In the genomic region with DNA sequence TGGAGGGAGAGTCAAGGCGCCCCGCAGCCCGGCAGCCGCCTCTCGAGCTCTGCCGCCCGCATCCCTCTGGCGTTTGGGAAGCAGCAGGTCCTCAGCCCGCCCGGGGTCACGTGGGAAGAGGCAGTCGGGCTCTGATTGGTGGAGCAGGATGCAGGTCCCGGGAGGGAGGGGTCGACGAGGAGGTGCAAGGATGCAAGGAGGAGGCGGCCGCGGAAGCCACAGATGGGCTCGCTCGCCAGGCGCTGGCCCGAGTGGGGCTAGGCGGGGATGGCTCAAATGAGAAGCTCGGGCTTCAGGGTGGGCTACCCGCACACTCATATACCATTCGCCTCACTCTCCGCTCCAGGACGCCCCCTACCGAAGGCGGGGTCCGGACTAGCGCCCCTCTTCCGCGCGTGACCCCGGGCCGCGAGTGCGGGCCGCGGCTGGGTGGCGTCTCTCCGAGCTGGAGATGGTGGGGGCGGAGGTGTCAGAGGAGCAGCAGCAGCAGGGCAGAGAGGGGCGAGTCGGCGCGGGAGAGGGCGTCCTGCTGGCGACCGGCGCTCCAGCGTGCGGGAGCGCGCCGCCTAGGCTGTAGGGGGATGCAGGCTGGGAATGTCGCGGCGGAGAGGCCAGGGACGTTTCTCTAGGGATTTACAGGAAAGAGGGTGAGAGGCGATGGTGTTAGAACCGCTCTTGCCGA, we compare ENCODE assay signal across 8 cellular contexts. TPM values are rescaled to one million over a fixed set of nuclear protein-coding genes. Genes with fewer than 3 reads are reported as not detected.
DNase-seq lines count a peak whose midpoint lies in the region; FAIRE-seq and TF ChIP-seq lines count a peak whose summit lies in the region.

A gene with protein sequence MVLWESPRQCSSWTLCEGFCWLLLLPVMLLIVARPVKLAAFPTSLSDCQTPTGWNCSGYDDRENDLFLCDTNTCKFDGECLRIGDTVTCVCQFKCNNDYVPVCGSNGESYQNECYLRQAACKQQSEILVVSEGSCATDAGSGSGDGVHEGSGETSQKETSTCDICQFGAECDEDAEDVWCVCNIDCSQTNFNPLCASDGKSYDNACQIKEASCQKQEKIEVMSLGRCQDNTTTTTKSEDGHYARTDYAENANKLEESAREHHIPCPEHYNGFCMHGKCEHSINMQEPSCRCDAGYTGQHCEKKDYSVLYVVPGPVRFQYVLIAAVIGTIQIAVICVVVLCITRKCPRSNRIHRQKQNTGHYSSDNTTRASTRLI (minus strand): TSS at position 68 of the 682 bp plus-strand sequence. CDS start 409 bp downstream, outside the sequence.

- no peak within 1 kb of the TSS for H3K14ac ChIP-seq in H9 (ENCODE audit: insufficient read depth, low read length)

- H3K23me2 ChIP-seq in H9 (ENCODE audit: insufficient read length, low read depth, low read length, poor library complexity, severe bottlenecking) = peaks cover 14% of the 10 kb centered on the region

- H2BK20ac ChIP-seq in H9 (ENCODE audit: low read depth, low read length, poor library complexity, severe bottlenecking) = no peak within 1 kb of the TSS

- peaks cover 78% of the 10 kb centered on the region for H3K27me3 Mint-ChIP-seq in H9 (ENCODE audit: low read depth)

- H3K9me3 ChIP-seq in H9 (ENCODE audit: control insufficient read depth, low read depth, low read length) (no peaks in the 10 kb centered on the region), WERI-Rb-1 (ENCODE audit: severe bottlenecking) (no peaks in the 10 kb centered on the region), kidney (ENCODE audit: control insufficient read depth in 1 of 2, low read length in 2 of 2) (no peaks in the 10 kb centered on the region), smooth muscle cell (replicated peaks; ENCODE audit: low read depth) (no peaks in the 10 kb centered on the region)

- no peak for FAIRE-seq in kidney (lab: Jason Lieb, UNC)

- H3K4me3 ChIP-seq in WERI-Rb-1 (ENCODE audit: low read depth, low read length) (peak within 1 kb of the TSS; percentile 62), kidney (ENCODE audit: low read length in 2 of 2) (peak within 1 kb of the TSS; percentile 42 to 47), smooth muscle cell (peak within 1 kb of the TSS; percentile 64)

- no peak within 1 kb of the TSS for H3K56ac ChIP-seq in H9 (ENCODE audit: insufficient read length, low read depth, low read length)

- no peak within 1 kb of the TSS for H3T11ph ChIP-seq in H9 (ENCODE audit: low read length)

- H3K27me3 ChIP-seq in H9 (ENCODE audit: insufficient read depth, low read length) (peaks cover 28% of the 10 kb centered on the region), WERI-Rb-1 (ENCODE audit: insufficient read depth, low read depth, severe bottlenecking) (peaks cover 10% of the 10 kb centered on the region), smooth muscle cell (ENCODE audit: low read depth) (peaks cover 92% of the 10 kb centered on the region)

- no peak within 1 kb of the TSS for H2BK12ac ChIP-seq in H9 (ENCODE audit: insufficient read length, low read depth, low read length)

- peak within 1 kb of the TSS; percentile 71 to 84 for H3K4me3 Mint-ChIP-seq in H9

- H3F3A ChIP-seq in smooth muscle cell (ENCODE audit: low read depth) = no peaks in the 10 kb centered on the region

- no peak within 1 kb of the TSS for H3K18ac ChIP-seq in H9 (ENCODE audit: insufficient read length, low read depth, low read length)

- H3K23ac ChIP-seq in H9 (ENCODE audit: insufficient read length, low read depth, low read length) = no peak within 1 kb of the TSS

- no peaks in the 10 kb centered on the region; a peak in 1 of 7 replicates for H3K36me3 Mint-ChIP-seq in H9 (ENCODE audit: insufficient read depth in 1 of 3, low read depth in 3 of 3)

- no peak within 1 kb of the TSS for H2BK15ac ChIP-seq in H9 (ENCODE audit: low read depth, low read length)

- no peaks in the 10 kb centered on the region for H3K36me3 ChIP-seq in WERI-Rb-1
- no peaks in the 10 kb centered on the region for H3K36me3 ChIP-seq in kidney (ENCODE audit: control insufficient read depth in 1 of 2, insufficient read depth in 2 of 2, low read length in 2 of 2)
- H3K36me3 ChIP-seq in smooth muscle cell (ENCODE audit: low read depth) = no peaks in the 10 kb centered on the region

- H4K20me1 ChIP-seq in H9 (ENCODE audit: control insufficient read depth, insufficient read depth, insufficient read length) (no peaks in the 10 kb centered on the region), smooth muscle cell (ENCODE audit: low read depth) (no peaks in the 10 kb centered on the region)

- no peak within 1 kb of the TSS for H4K8ac ChIP-seq in H9 (replicated peaks; ENCODE audit: insufficient read length, low read depth, low read length)

- H3K27ac Mint-ChIP-seq in H9 = peak within 1 kb of the TSS in 1 of 3 experiments; percentile 90; a peak in 3 of 7 replicates

- no peak within 1 kb of the TSS for H4K5ac ChIP-seq in H9 (ENCODE audit: insufficient read length, low read depth, low read length)

- H3K4me1 ChIP-seq in H9 (ENCODE audit: insufficient read depth, low read length) (no peaks in the 10 kb centered on the region), kidney (ENCODE audit: control insufficient read depth in 1 of 2, insufficient read depth in 1 of 2, low read depth in 1 of 2, low read length in 2 of 2) (peaks cover 10 to 19% of the 10 kb centered on the region in 2 donors), smooth muscle cell (ENCODE audit: low read depth) (peaks cover 12% of the 10 kb centered on the region)

- no peak within 1 kb of the TSS for H2AK5ac ChIP-seq in H9 (ENCODE audit: insufficient read length, low read length)

- peak; percentile 94 for DNase-seq in DMS53 (lab: John Stamatoyannopoulos, UW)
- peak; percentile 97 for DNase-seq in H9
- DNase-seq in NCI-H128 (lab: John Stamatoyannopoulos, UW; ENCODE audit: unreplicated experiment) = peak; percentile 28
- DNase-seq in WERI-Rb-1 = peak; percentile 96
- peak; percentile 99 for DNase-seq in cerebellum (ENCODE audit: low spot score)
- peak; percentile 80 for DNase-seq in kidney
- no peak for DNase-seq in smooth muscle cell (lab: John Stamatoyannopoulos, UW; ENCODE audit: unreplicated experiment)
- DNase-seq in effector CD8-positive, alpha-beta T cell (lab: John Stamatoyannopoulos, UW) = no peak

- WGBS in H9 (ENCODE audit: extremely low coverage, insufficient read length, low lambda C conversion rate) = no CpG with 5 or more reads among the region's 64 CpGs
- WGBS in smooth muscle cell (ENCODE audit: low lambda C conversion rate) = under 1% methylated on average over 51 of the region's 64 CpGs

- H4K91ac ChIP-seq in H9 (ENCODE audit: insufficient read length, low read depth, low read length) = no peak within 1 kb of the TSS

- peaks cover 20 to 26% of the 10 kb centered on the region in 2 experiments for H3K4me1 Mint-ChIP-seq in H9

- no peaks in the 10 kb centered on the region for H3K79me1 ChIP-seq in H9 (ENCODE audit: insufficient read depth, low read depth, low read length, poor library complexity, severe bottlenecking)

- no peaks in the 10 kb centered on the region for H3K9me3 Mint-ChIP-seq in H9

- no peaks in the 10 kb centered on the region for H3K79me2 ChIP-seq in H9 (ENCODE audit: insufficient read depth, low read length)
- no peaks in the 10 kb centered on the region for H3K79me2 ChIP-seq in smooth muscle cell (ENCODE audit: low read depth)

- H2BK120ac ChIP-seq in H9 (ENCODE audit: low read depth, low read length, poor library complexity, severe bottlenecking) = no peak within 1 kb of the TSS

- H2AFZ ChIP-seq in H9 (ENCODE audit: low read length) (no peak within 1 kb of the TSS), smooth muscle cell (ENCODE audit: low read depth) (peak within 1 kb of the TSS; percentile 79)

- H3K27ac ChIP-seq in H9 (ENCODE audit: insufficient read length, low read depth, low read length) (no peak within 1 kb of the TSS), WERI-Rb-1 (no peak within 1 kb of the TSS), kidney (ENCODE audit: low read depth in 2 of 2, low read length in 2 of 2) (no peak within 1 kb of the TSS), smooth muscle cell (ENCODE audit: low read depth) (no peak within 1 kb of the TSS)

- intact Hi-C loops in kidney (cut with DNase I) = no loop called here

- H3K9ac ChIP-seq in H9 (ENCODE audit: extremely low read depth, insufficient read length, low read length) (no peak within 1 kb of the TSS), kidney (ENCODE audit: low read length in 2 of 2) (no peak within 1 kb of the TSS), smooth muscle cell (ENCODE audit: low read depth) (no peak within 1 kb of the TSS)

- peak; percentile 58 for TF ChIP-seq CTCF in H9 (conservative IDR thresholded peaks at IDR 0.05)
- TF ChIP-seq CTCF in WERI-Rb-1 (IDR thresholded peaks at IDR 0.05; ENCODE audit: low read depth, low read length) = peak; percentile 45; the same call in 1 of the 2 replicates
- no peak for TF ChIP-seq CTCF in kidney (IDR thresholded peaks at IDR 0.05; ENCODE audit: borderline replicate concordance, extremely low read depth, insufficient read depth)
- peak; percentile 31 for TF ChIP-seq CTCF in smooth muscle cell (IDR thresholded peaks at IDR 0.05; ENCODE audit: borderline replicate concordance, insufficient read depth, poor library complexity, severe bottlenecking)

- H3K4me2 ChIP-seq in H9 (ENCODE audit: insufficient read depth, insufficient read length, low read length) (peak within 1 kb of the TSS; percentile 77), smooth muscle cell (peak within 1 kb of the TSS; percentile 91)

- no peak within 1 kb of the TSS for H2BK5ac ChIP-seq in H9 (ENCODE audit: insufficient read length, low read length)

- no peak within 1 kb of the TSS for H3K4ac ChIP-seq in H9 (ENCODE audit: low read depth, low read length)

RNA-seq across cellular contexts. Expression of the gene that starts here (rescaled TPM):
- total RNA-seq in H9 (2021) = 0.39 and 1.1 TPM in 2 replicates
- total RNA-seq in cerebellum = 88.4 TPM
- total RNA-seq in kidney = not detected
- polyA plus RNA-seq in kidney (ENCODE audit: insufficient read depth, low read depth, low replicate concordance) = not detected
- 0.27 TPM in 1 of 2 replicates, not detected in the other for total RNA-seq in smooth muscle cell
- not detected in 2 replicates for polyA plus RNA-seq in smooth muscle cell

Comparison
In these comparisons a context has a peak if more than half of its experiments do, and no peak if none do; other contexts are left out.
1. RNA of the gene that starts here (total RNA-seq): 88.4 TPM in cerebellum (single experiment); 0.39 to 1.1 TPM in H9, not detected in kidney (single experiment) and 0.27 TPM in smooth muscle cell; every median in the first group is over 10 times any median in the second.
2. Peak in DNase-seq and H3K4me3 ChIP-seq in kidney; RNA of the gene not detected or under 1 TPM.
3. DNase-seq: peak in DMS53 (single experiment), H9 (single experiment), NCI-H128 (single experiment), WERI-Rb-1 (single experiment) and cerebellum (single experiment); none in smooth muscle cell (single experiment) and effector CD8-positive, alpha-beta T cell (single experiment).
4. Peak in every context shown above with its lines, with median percentiles within 50 percentile points of each other: H3K4me3 ChIP-seq.